In the genomic region with DNA sequence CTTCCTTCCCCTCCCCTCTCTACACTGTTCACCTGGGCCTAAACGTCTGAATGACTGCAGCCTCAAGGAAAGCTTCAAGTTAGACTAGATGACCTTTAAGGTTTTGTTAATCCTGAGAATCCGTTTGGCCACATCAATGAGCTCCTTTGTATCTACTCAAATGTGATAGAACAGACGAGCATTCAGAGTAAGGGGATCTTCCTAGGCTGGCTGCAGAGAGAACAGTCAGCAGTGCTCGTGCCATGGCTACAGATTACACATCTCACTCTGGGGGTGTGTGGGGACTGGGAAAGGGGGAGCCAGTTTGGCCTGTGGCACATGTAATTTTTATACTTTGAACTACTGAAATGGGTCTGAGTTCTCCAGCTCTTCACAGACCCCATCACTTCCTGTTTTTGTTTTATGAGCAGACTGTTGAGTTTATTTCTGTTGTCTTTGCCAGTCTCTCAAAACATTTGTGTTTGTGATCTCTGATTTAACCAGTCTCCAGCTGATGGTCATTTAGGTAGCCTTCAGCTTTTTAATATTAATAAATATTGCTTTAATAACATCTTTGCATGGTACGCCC, we compare ENCODE assay signal across 10 cellular contexts. TPM values are rescaled to one million over a fixed set of nuclear protein-coding genes. Genes with fewer than 3 reads are reported as not detected.
DNase-seq lines count a peak whose midpoint lies in the region; ATAC-seq, FAIRE-seq and TF ChIP-seq lines count a peak whose summit lies in the region.
"Had no signal": no experiment of that assay in that cellular context is flagged by ENCODE, and none has a peak within 500 bp of the region (broad histone marks: within the 10 kb centered on the region; RNA-seq: fewer than 3 reads in every experiment).

No MANE protein-coding gene starts in this region.

- DNase-seq in C1 segment of cervical spinal cord (lab: John Stamatoyannopoulos, UW) (peak in 10 of 14 donors; percentile 10 to 77 (median 42)), NCI-H146 (lab: John Stamatoyannopoulos, UW) (no peak), HuH-7.5 (ENCODE audit: low spot score) (no peak), small intestine (no peak)
- DNase-seq in activated CD8-positive, alpha-beta T cell treated with anti-CD3 and anti-CD28 coated beads for 36 hours, result peak; percentile 65
- DNase-seq: DMS 273 treated with DMSO at 0.1 percent for 48 hours had no signal

- POLR2A ChIA-PET in activated CD8-positive, alpha-beta T cell treated with anti-CD3 and anti-CD28 coated beads for 36 hours (lab: Charles Lee), result interaction anchor here (0.7 to 2.0 kb wide), 7 partner anchors 15 to 90 kb away, joined by 3 to 6 read pairs (median 3); partner anchors contain the start of gene TOMM34

- H3K9me3 ChIP-seq in small intestine (ENCODE audit: control insufficient read depth, low read depth), result no peaks in the 10 kb centered on the region

- no peak overlapping the region for H3K4me3 ChIP-seq in small intestine (ENCODE audit: low read depth in 1 of 2, low read length in 2 of 2)

- WGBS in small intestine, 3 donors, result 61 to 64% (median 63%) methylated on average over 5 of the region's 5 CpGs

- peaks cover 1% of the 10 kb centered on the region for H3K27me3 Mint-ChIP-seq in IgD-negative memory B cell
- no peaks in the 10 kb centered on the region for H3K27me3 Mint-ChIP-seq in activated CD8-positive, alpha-beta T cell treated with anti-CD3 and anti-CD28 coated beads for 36 hours
- H3K27me3 Mint-ChIP-seq: progenitor cell of endocrine pancreas had no signal

- H3K27me3 ChIP-seq in layer of hippocampus (ENCODE audit: control insufficient read depth, insufficient read depth, low read length) (no peaks in the 10 kb centered on the region), small intestine (ENCODE audit: control insufficient read depth in 2 of 2, insufficient read depth in 2 of 2, low read length in 2 of 2) (no peaks in the 10 kb centered on the region)

- H3K36me3 ChIP-seq in small intestine (ENCODE audit: control insufficient read depth in 2 of 2, insufficient read depth in 2 of 2, low read length in 2 of 2), result peaks cover 0 to 8% of the 10 kb centered on the region in 2 donors

- ATAC-seq in activated CD8-positive, alpha-beta T cell treated with anti-CD3 and anti-CD28 coated beads for 36 hours, result peak; percentile 79
- ATAC-seq in GM21529 (IDR thresholded peaks at IDR 0.05; ENCODE audit: unreplicated experiment), result no peak

- H3K9me3 Mint-ChIP-seq in IgD-negative memory B cell, result no peaks in the 10 kb centered on the region
- H3K9me3 Mint-ChIP-seq in activated CD8-positive, alpha-beta T cell treated with anti-CD3 and anti-CD28 coated beads for 36 hours, result no peaks in the 10 kb centered on the region

- FAIRE-seq in small intestine (lab: Jason Lieb, UNC), result no peak

- peak overlapping the region in 2 of 4 donors; percentile 63 to 71 for H3K4me3 Mint-ChIP-seq in IgD-negative memory B cell
- H3K4me3 Mint-ChIP-seq in activated CD8-positive, alpha-beta T cell treated with anti-CD3 and anti-CD28 coated beads for 36 hours, result peak overlapping the region; percentile 13

- H3K27ac ChIP-seq in layer of hippocampus (ENCODE audit: low read depth, low read length) (peak overlapping the region; percentile 67), small intestine (ENCODE audit: low read depth in 1 of 2, low read length in 1 of 2) (peak overlapping the region in 1 of 2 donors; percentile 2)

- no peak for TF ChIP-seq CTCF in activated CD8-positive, alpha-beta T cell treated with anti-CD3 and anti-CD28 coated beads for 36 hours (IDR thresholded peaks at IDR 0.05)

- H3K4me1 Mint-ChIP-seq in IgD-negative memory B cell, result peaks cover 52 to 65% (median 63%) of the 10 kb centered on the region in 3 donors
- H3K4me1 Mint-ChIP-seq in activated CD8-positive, alpha-beta T cell treated with anti-CD3 and anti-CD28 coated beads for 36 hours (ENCODE audit: low read depth), result peaks cover 75% of the 10 kb centered on the region

- CTCF ChIA-PET in activated CD8-positive, alpha-beta T cell treated with anti-CD3 and anti-CD28 coated beads for 36 hours (lab: Charles Lee), result interaction anchor here (0.9 to 10.8 kb wide), 13 partner anchors 8 to 324 kb away, joined by 3 to 111 read pairs (median 4); no protein-coding TSS in a partner anchor

- H3K4me1 ChIP-seq in small intestine (ENCODE audit: control insufficient read depth in 2 of 2, insufficient read depth in 1 of 2, low read depth in 1 of 2, low read length in 1 of 2), result no peaks in the 10 kb centered on the region

- H3K27ac Mint-ChIP-seq in IgD-negative memory B cell, result peak overlapping the region; percentile 46 to 80 (median 74)
- peak overlapping the region; percentile 83 for H3K27ac Mint-ChIP-seq in activated CD8-positive, alpha-beta T cell treated with anti-CD3 and anti-CD28 coated beads for 36 hours
- H3K27ac Mint-ChIP-seq: progenitor cell of endocrine pancreas had no signal

- intact Hi-C loops in activated CD8-positive, alpha-beta T cell treated with anti-CD3 and anti-CD28 coated beads for 36 hours (cut with micrococcal nuclease), result no loop called here

- peaks cover 9% of the 10 kb centered on the region for H3K36me3 Mint-ChIP-seq in IgD-negative memory B cell
- peaks cover 64% of the 10 kb centered on the region for H3K36me3 Mint-ChIP-seq in activated CD8-positive, alpha-beta T cell treated with anti-CD3 and anti-CD28 coated beads for 36 hours (ENCODE audit: low read depth)

RNA-seq across cellular contexts. Expression of gene KCNS1, which starts 50.9 kb away (rescaled TPM):
- polyA plus RNA-seq in IgD-negative memory B cell, result not detected
- total RNA-seq in activated CD8-positive, alpha-beta T cell treated with anti-CD3 and anti-CD28 coated beads for 36 hours, result under 1 TPM; 0.38 to 0.54 TPM
- polyA plus RNA-seq in small intestine, result 1 to 10 TPM in 1 of 3 donors, not detected in 2; 1.0 TPM

Comparison
In these comparisons a context has a peak if more than half of its experiments do, and no peak if none do; other contexts are left out.
1. DNase-seq: peak in C1 segment of cervical spinal cord (10 of 14) and activated CD8-positive, alpha-beta T cell treated with anti-CD3 and anti-CD28 coated beads for 36 hours (single experiment); none in NCI-H146 (single experiment), HuH-7.5 (single experiment) and small intestine (single experiment).